ENCODE assay signal across 1 cellular context in genomic region chr7:43926193-43927043, GRCh38.
TF ChIP-seq lines count a peak whose summit lies in the region.

TSS of gene UBE2D4 (plus strand) at chr7:43926436. CDS start at chr7:43926533, 97 bp downstream.

TF ChIP-seq in IMR-90, 13 proteins besides CTCF, POLR2A, EP300 and RAD21 (continued from another document):
- TF ChIP-seq USF2 (IDR thresholded peaks at IDR 0.05; ENCODE audit: low read depth, low read length) (peak; percentile 63; the same call in 1 of the 2 replicates), CEBPB (IDR thresholded peaks at IDR 0.05; ENCODE audit: low read depth, low read length) (peak; percentile 55; the same call in 1 of the 2 replicates), BHLHE40 (IDR thresholded peaks at IDR 0.05; ENCODE audit: low read depth, low read length) (no peak)
